Comparison of ENCODE assay signal across 21 cellular contexts in genomic region chr1:47901001-47901575, GRCh38.
DNase-seq lines count a peak whose midpoint lies in the region; ATAC-seq lines count a peak whose summit lies in the region.
"Had no signal": no experiment of that assay in that cellular context is flagged by ENCODE, and none has a peak within 500 bp of the region (broad histone marks: within the 10 kb centered on the region; RNA-seq: fewer than 3 reads in every experiment).

No MANE protein-coding gene starts in this region.

- ATAC-seq in activated naive CD8-positive, alpha-beta T cell treated with anti-CD3 and anti-CD28 coated beads, Interleukin-2, amount 50 U/mL, for 24 hours = no peak
- no peak for ATAC-seq in HG03280 (IDR thresholded peaks at IDR 0.05; ENCODE audit: unreplicated experiment)
- ATAC-seq: activated T-cell treated with anti-CD3 and anti-CD28 coated beads, Interleukin-2, amount 50 U/mL, for 4 hours; GM12878; right cardiac atrium; stimulated activated naive CD8-positive, alpha-beta T cell treated with anti-CD3 and anti-CD28 coated beads, Interleukin-15, Interleukin-2, amounts not matched to agents 100 U/mL and 50 U/mL, for 24 hours had no signal

- H3K4me3 Mint-ChIP-seq in activated naive CD8-positive, alpha-beta T cell treated with anti-CD3 and anti-CD28 coated beads, Interleukin-2, amount 50 U/mL, for 24 hours = no peak overlapping the region
- H3K4me3 Mint-ChIP-seq: activated T-cell treated with anti-CD3 and anti-CD28 coated beads, Interleukin-2, amount 50 U/mL, for 4 hours had no signal

- no peaks in the 10 kb centered on the region for H3K9me3 Mint-ChIP-seq in activated naive CD8-positive, alpha-beta T cell treated with anti-CD3 and anti-CD28 coated beads, Interleukin-2, amount 50 U/mL, for 24 hours
- H3K9me3 Mint-ChIP-seq: activated T-cell treated with anti-CD3 and anti-CD28 coated beads, Interleukin-2, amount 50 U/mL, for 4 hours had no signal

- H3K27me3 Mint-ChIP-seq in activated naive CD8-positive, alpha-beta T cell treated with anti-CD3 and anti-CD28 coated beads, Interleukin-2, amount 50 U/mL, for 24 hours = peaks cover 2% of the 10 kb centered on the region

- H3K36me3 Mint-ChIP-seq in activated naive CD8-positive, alpha-beta T cell treated with anti-CD3 and anti-CD28 coated beads, Interleukin-2, amount 50 U/mL, for 24 hours (ENCODE audit: low read depth) = no peaks in the 10 kb centered on the region

- DNase-seq in ELF-1 (ENCODE audit: low read depth, low spot score) = peak; percentile 44
- peak; percentile 75 for DNase-seq in NCI-H1436 treated with DMSO at 0.1 percent for 48 hours (lab: John Stamatoyannopoulos, UW)
- peak; percentile 70 for DNase-seq in NCI-H510A (lab: John Stamatoyannopoulos, UW)
- peak; percentile 69 for DNase-seq in cerebellum (ENCODE audit: low spot score)
- DNase-seq in iPS-NIHi11 (ENCODE audit: low spot score) = no peak
- no peak for DNase-seq in activated naive CD8-positive, alpha-beta T cell treated with anti-CD3 and anti-CD28 coated beads, Interleukin-2, amount 50 U/mL, for 24 hours
- DNase-seq in activated T-cell treated with anti-CD3 and anti-CD28 coated beads, Interleukin-2, amount 50 U/mL, for 1 hour = no peak
- DNase-seq: activated CD4-positive, alpha-beta T cell treated with anti-CD3 and anti-CD28 coated beads for 1 hour; activated naive CD4-positive, alpha-beta T cell; activated T-cell treated with anti-CD3 and anti-CD28 coated beads, Interleukin-2, amount 50 U/mL, for 4 hours; amniotic stem cell; cortex of kidney; KG1; NCI-H446 treated with DMSO at 0.1 percent for 48 hours; right cardiac atrium; stimulated activated CD4-positive, alpha-beta T cell treated with anti-CD3 and anti-CD28 coated beads, Interleukin-12 subunit alpha, Interleukin-12 subunit beta, amount 100 ng/mL, for 4 hours; stimulated activated CD4-positive, alpha-beta T cell treated with anti-CD3 and anti-CD28 coated beads, Interleukin-4, amount 100 ng/mL, for 4 hours; stimulated activated naive CD8-positive, alpha-beta T cell treated with anti-CD3 and anti-CD28 coated beads, Interleukin-15, Interleukin-2, amounts not matched to agents 100 U/mL and 50 U/mL, for 24 hours; SW 1271 had no signal

- H3K4me1 Mint-ChIP-seq in activated naive CD8-positive, alpha-beta T cell treated with anti-CD3 and anti-CD28 coated beads, Interleukin-2, amount 50 U/mL, for 24 hours = no peaks in the 10 kb centered on the region

- no peak overlapping the region for H3K27ac Mint-ChIP-seq in activated naive CD8-positive, alpha-beta T cell treated with anti-CD3 and anti-CD28 coated beads, Interleukin-2, amount 50 U/mL, for 24 hours

Comparison
In these comparisons a context has a peak if more than half of its experiments do, and no peak if none do; other contexts are left out.
1. DNase-seq: peak in ELF-1 (single experiment), NCI-H1436 treated with DMSO at 0.1 percent for 48 hours (single experiment), NCI-H510A (single experiment) and cerebellum (single experiment); none in iPS-NIHi11 (single experiment), activated naive CD8-positive, alpha-beta T cell treated with anti-CD3 and anti-CD28 coated beads, Interleukin-2, amount 50 U/mL, for 24 hours (single experiment) and activated T-cell treated with anti-CD3 and anti-CD28 coated beads, Interleukin-2, amount 50 U/mL, for 1 hour (single experiment).